In the genomic region with DNA sequence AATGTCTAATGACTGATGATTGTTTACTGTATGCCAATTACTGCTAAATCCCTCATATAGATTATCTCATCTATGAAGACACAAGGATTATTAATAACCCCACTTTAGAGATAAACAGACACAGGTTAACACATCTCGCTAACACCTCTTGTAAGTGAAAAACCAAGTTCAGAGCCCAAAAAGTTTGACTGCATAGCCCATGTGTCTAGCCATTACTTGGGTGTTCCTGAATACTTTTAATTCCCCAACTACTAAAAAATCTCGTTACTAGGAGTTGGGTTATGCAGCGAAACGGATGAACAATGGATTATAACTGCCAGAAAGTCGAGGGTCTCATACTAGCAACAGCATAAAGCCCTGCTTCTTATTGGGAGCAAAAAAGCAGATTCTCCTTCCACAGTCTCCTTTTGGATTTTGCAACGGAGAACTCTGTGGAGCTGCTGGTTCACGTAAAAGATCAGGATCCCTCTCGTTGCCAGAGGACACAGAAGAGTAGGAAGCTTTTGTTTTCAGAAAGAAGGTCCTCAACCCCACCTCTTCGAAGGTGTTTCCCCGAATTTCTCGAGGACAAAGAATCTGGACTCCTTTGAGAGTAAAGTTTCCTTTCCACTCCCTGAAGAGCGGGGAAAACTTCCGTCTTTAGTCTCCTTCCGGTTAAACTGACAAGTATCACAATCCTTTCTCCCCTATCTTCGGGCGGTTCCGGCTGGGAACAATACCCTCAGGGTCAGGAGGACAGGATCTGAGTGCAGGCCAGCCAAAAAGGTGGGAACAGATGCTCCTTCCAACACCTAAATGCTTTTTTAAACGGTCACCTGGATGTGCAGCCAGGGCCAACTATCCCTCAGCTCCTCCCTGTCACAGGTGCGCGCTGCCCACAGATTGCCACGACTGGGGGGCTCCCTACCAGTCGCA, we compare ENCODE assay signal across 7 cellular contexts. TPM values are rescaled to one million over a fixed set of nuclear protein-coding genes. Genes with fewer than 3 reads are reported as not detected.
DNase-seq lines count a peak whose midpoint lies in the region; ATAC-seq lines count a peak whose summit lies in the region.

No MANE protein-coding gene starts in this region.

- DNase-seq in Daoy (ENCODE audit: low read depth): peak; percentile 54
- peak; percentile 66 for DNase-seq in RKO (ENCODE audit: low spot score)
- DNase-seq in left kidney (ENCODE audit: low read depth, low spot score): peak; percentile 84

- H3K27ac ChIP-seq in cingulate gyrus (ENCODE audit: low read depth, low read length) (peak overlapping the region; percentile 98), stomach smooth muscle (ENCODE audit: low read length) (peak overlapping the region; percentile 98)

- H3K4me1 ChIP-seq in stomach smooth muscle (ENCODE audit: control insufficient read depth, insufficient read depth, low read length): peaks cover 3% of the 10 kb centered on the region

- peak overlapping the region; percentile 95 to 97 for H3K4me3 ChIP-seq in stomach smooth muscle (ENCODE audit: low read length in 2 of 2)

- H3K36me3 ChIP-seq in stomach smooth muscle (ENCODE audit: control insufficient read depth in 2 of 2, insufficient read depth in 2 of 2, low read length in 2 of 2): peaks cover 14 to 29% of the 10 kb centered on the region in 2 donors

- peak overlapping the region; percentile 97 to 99 for H3K9ac ChIP-seq in stomach smooth muscle (ENCODE audit: low read length in 2 of 2)

- no peaks in the 10 kb centered on the region for H3K27me3 ChIP-seq in stomach smooth muscle (ENCODE audit: control insufficient read depth in 1 of 2, insufficient read depth in 2 of 2, low read length in 2 of 2)

- peak; percentile 20 for ATAC-seq in GM19351 (IDR thresholded peaks at IDR 0.05; ENCODE audit: unreplicated experiment)
- ATAC-seq in HG03432 (IDR thresholded peaks at IDR 0.05; ENCODE audit: unreplicated experiment): peak; percentile 19

- H3K9me3 ChIP-seq in stomach smooth muscle (ENCODE audit: control insufficient read depth in 2 of 2, low read length in 2 of 2): no peaks in the 10 kb centered on the region

RNA-seq across cellular contexts. Expression of a gene that starts 0.9 kb away (rescaled TPM):
- total RNA-seq in Daoy (2014; rRNA removed; shearing (Covaris generic)): 30.5 and 35.5 TPM in 2 replicates

RNA-seq across cellular contexts. Expression of a gene that starts 48.2 kb away (rescaled TPM):
- 812 and 943 TPM in 2 replicates for total RNA-seq in Daoy (2014; rRNA removed; shearing (Covaris generic))

Comparison
In these comparisons a context has a peak if more than half of its experiments do, and no peak if none do; other contexts are left out.
1. Peak in every context shown above with its lines: DNase-seq, ATAC-seq, H3K4me3 ChIP-seq and H3K27ac ChIP-seq.